ENCODE assay signal across 13 cellular contexts in the genomic region with DNA sequence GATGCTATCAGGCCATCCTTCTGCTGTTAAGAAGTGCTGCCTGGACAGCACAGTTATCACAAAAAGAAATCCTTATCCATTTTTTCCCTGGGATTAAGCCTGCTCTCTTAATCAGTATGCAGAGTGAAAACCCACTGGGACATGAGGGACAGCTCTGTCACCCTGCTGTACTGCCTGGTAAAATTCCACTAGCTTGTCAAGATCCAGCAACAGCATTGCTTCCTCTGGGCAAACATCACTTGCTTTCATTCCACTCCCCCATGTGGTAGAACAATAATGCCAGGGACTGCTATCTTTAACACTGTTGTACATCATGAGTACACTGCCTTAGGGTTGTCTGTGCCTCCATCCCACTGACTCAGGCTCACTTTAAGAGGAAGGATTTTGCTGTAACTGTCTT.
DNase-seq lines count a peak whose midpoint lies in the region; ATAC-seq, FAIRE-seq and TF ChIP-seq lines count a peak whose summit lies in the region.
"Had no signal": no experiment of that assay in that cellular context is flagged by ENCODE, and none has a peak within 500 bp of the region (broad histone marks: within the 10 kb centered on the region; RNA-seq: fewer than 3 reads in every experiment).

No MANE protein-coding gene starts in this region.

- peak; percentile 39 for TF ChIP-seq CTCF in D721Med (IDR thresholded peaks at IDR 0.05; ENCODE audit: insufficient read depth, missing control alignments)
- no peak for TF ChIP-seq CTCF in bronchial epithelial cell (IDR thresholded peaks at IDR 0.05; ENCODE audit: insufficient read depth, low read length, severe bottlenecking)

- no peaks in the 10 kb centered on the region for H3K36me3 ChIP-seq in bronchial epithelial cell (ENCODE audit: control insufficient read depth, insufficient read depth, low read length)
- no peaks in the 10 kb centered on the region for H3K36me3 ChIP-seq in CD8-positive, alpha-beta memory T cell (ENCODE audit: insufficient read depth, low read length)
- H3K36me3 ChIP-seq: left lung had no signal

- peaks cover 4% of the 10 kb centered on the region for H3K4me1 Mint-ChIP-seq in memory B cell
- H3K4me1 Mint-ChIP-seq in CD8-positive, alpha-beta memory T cell, result no peaks in the 10 kb centered on the region

- peaks cover 7% of the 10 kb centered on the region for H3K36me3 Mint-ChIP-seq in memory B cell
- no peaks in the 10 kb centered on the region for H3K36me3 Mint-ChIP-seq in CD8-positive, alpha-beta memory T cell

- no peak overlapping the region for H3K4me3 Mint-ChIP-seq in memory B cell
- H3K4me3 Mint-ChIP-seq in CD8-positive, alpha-beta memory T cell, result no peak overlapping the region
- H3K4me3 Mint-ChIP-seq: stimulated activated naive CD8-positive, alpha-beta T cell treated with anti-CD3 and anti-CD28 coated beads, Interleukin-15, Interleukin-2, amounts not matched to agents 100 ng/mL and 50 ng/mL, for 24 hours had no signal

- ATAC-seq in memory B cell (ENCODE audit: low read depth) (peak; percentile 35), GM18867 (IDR thresholded peaks at IDR 0.05; ENCODE audit: unreplicated experiment) (no peak)
- ATAC-seq: left lung had no signal

- no peak for DNase-seq in D721Med (ENCODE audit: insufficient read length, low spot score)
- peak; percentile 46 for DNase-seq in M059J (ENCODE audit: low read depth)
- DNase-seq in bronchial epithelial cell (ENCODE audit: low read depth), result peak; percentile 29
- no peak for DNase-seq in memory B cell (ENCODE audit: low spot score in 2 of 2)
- DNase-seq in SHP77 treated with DMSO at 0.1 percent for 48 hours (lab: John Stamatoyannopoulos, UW), result no peak
- DNase-seq in stimulated activated CD4-positive, alpha-beta T cell treated with anti-CD3 and anti-CD28 coated beads, Interleukin-15, amount 100 ng/mL, for 24 hours, result no peak
- no peak for DNase-seq in CD8-positive, alpha-beta memory T cell
- DNase-seq: activated CD4-positive, alpha-beta T cell treated with anti-CD3 and anti-CD28 coated beads for 1 hour; left lung; NCI-H446 treated with DMSO at 0.1 percent for 48 hours had no signal

- POLR2A ChIA-PET in CD8-positive, alpha-beta memory T cell (lab: Charles Lee), result no interaction called here

- H3K27me3 Mint-ChIP-seq in memory B cell, result no peaks in the 10 kb centered on the region
- H3K27me3 Mint-ChIP-seq in CD8-positive, alpha-beta memory T cell, result no peaks in the 10 kb centered on the region
- H3K27me3 Mint-ChIP-seq: stimulated activated naive CD8-positive, alpha-beta T cell treated with anti-CD3 and anti-CD28 coated beads, Interleukin-15, Interleukin-2, amounts not matched to agents 100 ng/mL and 50 ng/mL, for 24 hours had no signal

- no peaks in the 10 kb centered on the region for H3K9me3 ChIP-seq in CD8-positive, alpha-beta memory T cell (ENCODE audit: low read length)

- H3K9me3 Mint-ChIP-seq in memory B cell, result peaks cover 8% of the 10 kb centered on the region
- peaks cover 3 to 9% (median 6%) of the 10 kb centered on the region in 5 donors for H3K9me3 Mint-ChIP-seq in CD8-positive, alpha-beta memory T cell

- H3K4me1 ChIP-seq in CD8-positive, alpha-beta memory T cell (ENCODE audit: insufficient read depth, low read length), result no peaks in the 10 kb centered on the region
- H3K4me1 ChIP-seq: left lung had no signal

- H3K27ac Mint-ChIP-seq in memory B cell, result no peak overlapping the region
- no peak overlapping the region for H3K27ac Mint-ChIP-seq in CD8-positive, alpha-beta memory T cell
- H3K27ac Mint-ChIP-seq: stimulated activated naive CD8-positive, alpha-beta T cell treated with anti-CD3 and anti-CD28 coated beads, Interleukin-15, Interleukin-2, amounts not matched to agents 100 ng/mL and 50 ng/mL, for 24 hours had no signal

- H3K4me3 ChIP-seq in bronchial epithelial cell (ENCODE audit: low read depth, low read length), result no peak overlapping the region
- no peak overlapping the region for H3K4me3 ChIP-seq in CD8-positive, alpha-beta memory T cell (ENCODE audit: low read length)
- H3K4me3 ChIP-seq: left lung had no signal

- CTCF ChIA-PET in CD8-positive, alpha-beta memory T cell (lab: Charles Lee), result no interaction called here

- H3K27ac ChIP-seq in CD8-positive, alpha-beta memory T cell (ENCODE audit: low read depth, low read length), result no peak overlapping the region
- H3K27ac ChIP-seq: C4-2B, left lung had no signal

- FAIRE-seq in D721Med (lab: Jason Lieb, UNC), result no peak
- peak; percentile 28 for FAIRE-seq in bronchial epithelial cell (lab: Jason Lieb, UNC)

- no peaks in the 10 kb centered on the region for H3K27me3 ChIP-seq in bronchial epithelial cell (ENCODE audit: control insufficient read depth, insufficient read depth, low read length)
- no peaks in the 10 kb centered on the region for H3K27me3 ChIP-seq in CD8-positive, alpha-beta memory T cell (ENCODE audit: insufficient read depth, low read length, poor library complexity, severe bottlenecking)
- H3K27me3 ChIP-seq: left lung had no signal

Comparison
In these comparisons a context has a peak if more than half of its experiments do, and no peak if none do; other contexts are left out.
1. DNase-seq: peak in M059J (single experiment) and bronchial epithelial cell (single experiment); none in D721Med (single experiment), memory B cell (0 of 2), SHP77 treated with DMSO at 0.1 percent for 48 hours (single experiment), stimulated activated CD4-positive, alpha-beta T cell treated with anti-CD3 and anti-CD28 coated beads, Interleukin-15, amount 100 ng/mL, for 24 hours (single experiment) and CD8-positive, alpha-beta memory T cell (0 of 5).